ENCODE assay signal across 27 cellular contexts in the genomic region with DNA sequence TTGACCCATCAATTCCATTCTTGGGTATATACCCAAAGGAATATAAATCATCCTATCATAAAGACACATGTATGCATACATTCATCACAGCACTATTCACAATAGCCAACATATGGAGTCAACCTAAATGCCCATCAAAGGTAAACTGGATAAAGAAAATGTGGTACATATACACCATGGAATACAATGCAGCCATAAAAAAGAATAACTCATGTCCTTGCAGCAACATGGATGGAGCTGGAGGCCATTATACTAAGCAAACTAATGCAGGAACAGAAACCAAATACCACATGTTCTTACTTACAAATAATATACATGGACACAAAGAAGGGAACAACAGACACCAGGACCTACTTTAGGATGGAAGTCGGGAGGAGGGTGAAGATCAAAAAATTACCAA.
"Had no signal": no experiment of that assay in that cellular context is flagged by ENCODE, and none has a peak within 500 bp of the region (broad histone marks: within the 10 kb centered on the region; RNA-seq: fewer than 3 reads in every experiment).

No MANE protein-coding gene starts in this region.

- DNase-seq: colonic mucosa; cortex of kidney; dermis blood vessel endothelial cell; dorsolateral prefrontal cortex; effector CD4-positive, alpha-beta T cell; effector CD8-positive, alpha-beta T cell; effector memory CD4-positive, alpha-beta T cell; effector memory CD8-positive, alpha-beta T cell; endodermal cell; erythroblast; esophagus squamous epithelium; foreskin melanocyte; gastrocnemius medialis; glutamatergic neuron; head of caudate nucleus; heart left ventricle; heart right ventricle had no signal

- H3K27ac ChIP-seq: colonic mucosa, coronary artery, dorsolateral prefrontal cortex, epithelial cell of prostate, esophagus muscularis mucosa, esophagus squamous epithelium, foreskin keratinocyte, gastrocnemius medialis, gastroesophageal sphincter, heart left ventricle, heart right ventricle had no signal

- H3K9me3 ChIP-seq: colonic mucosa, esophagus muscularis mucosa, esophagus squamous epithelium, gastrocnemius medialis had no signal

- H3K27me3 ChIP-seq: colonic mucosa, dorsolateral prefrontal cortex, esophagus muscularis mucosa, esophagus squamous epithelium, gastrocnemius medialis, gastroesophageal sphincter, heart left ventricle had no signal

- H3K4me3 ChIP-seq: colonic mucosa, coronary artery, dorsolateral prefrontal cortex, esophagus muscularis mucosa, esophagus squamous epithelium, gastrocnemius medialis, gastroesophageal sphincter, heart left ventricle, heart right ventricle had no signal

- ATAC-seq: effector memory CD8-positive, alpha-beta T cell; esophagus mucosa; foreskin keratinocyte; gastrocnemius medialis; gastroesophageal sphincter; heart left ventricle; heart right ventricle had no signal

- H3K4me1 ChIP-seq: colonic mucosa, esophagus muscularis mucosa, esophagus squamous epithelium, foreskin keratinocyte, gastrocnemius medialis, gastroesophageal sphincter, heart left ventricle, heart right ventricle had no signal

- FAIRE-seq: colon, endometrium, endothelial cell of umbilical vein, frontal cortex had no signal

- H3K36me3 ChIP-seq: colonic mucosa, esophagus muscularis mucosa, esophagus squamous epithelium, gastrocnemius medialis, gastroesophageal sphincter, heart left ventricle, heart right ventricle had no signal
